Comparison of ENCODE assay signal across 18 cellular contexts in the genomic region with DNA sequence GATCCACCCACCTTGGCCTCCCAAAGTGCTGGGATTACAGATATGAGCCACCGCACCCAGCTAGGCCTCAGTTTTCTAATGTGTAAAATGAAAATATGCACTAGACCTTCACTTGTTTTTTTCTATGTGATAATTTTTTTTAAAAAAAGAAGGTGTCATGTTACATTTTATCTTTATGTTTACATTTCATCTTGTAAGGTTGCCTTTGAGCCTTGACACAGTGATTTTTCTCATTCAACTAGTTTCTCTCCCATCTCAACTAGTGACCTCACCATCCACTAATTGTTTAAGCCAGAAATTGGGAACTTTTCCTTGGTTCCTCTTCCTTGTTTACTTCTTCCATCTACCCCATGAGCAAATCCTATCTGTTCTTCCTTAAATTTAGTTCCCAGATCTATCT. TPM values are rescaled to one million over a fixed set of nuclear protein-coding genes. Genes with fewer than 3 reads are reported as not detected.
DNase-seq lines count a peak whose midpoint lies in the region; ATAC-seq, FAIRE-seq and TF ChIP-seq lines count a peak whose summit lies in the region.
"Had no signal": no experiment of that assay in that cellular context is flagged by ENCODE, and none has a peak within 500 bp of the region (broad histone marks: within the 10 kb centered on the region; RNA-seq: fewer than 3 reads in every experiment).

No MANE protein-coding gene starts in this region.

- no peaks in the 10 kb centered on the region; the same call in 1 of the 2 replicates for H3K9me3 ChIP-seq in PC-9 (ENCODE audit: insufficient read depth, low read depth)
- H3K9me3 ChIP-seq: left lung had no signal

- no peaks in the 10 kb centered on the region for H3K36me3 ChIP-seq in PC-9 (ENCODE audit: low read depth)
- H3K36me3 ChIP-seq in bronchial epithelial cell (ENCODE audit: control insufficient read depth, insufficient read depth, low read length): no peaks in the 10 kb centered on the region
- H3K36me3 ChIP-seq: left lung had no signal

- H3K4me2 ChIP-seq in PC-9: peak overlapping the region; percentile 44

- H3K9me2 ChIP-seq in PC-9 (ENCODE audit: insufficient read depth): no peaks in the 10 kb centered on the region

- no peaks in the 10 kb centered on the region for H3K79me2 ChIP-seq in PC-9 (ENCODE audit: low read depth)

- intact Hi-C loops in activated CD4-positive, alpha-beta T cell treated with anti-CD3 and anti-CD28 coated beads for 36 hours (cut with DNase I, micrococcal nuclease): no loop called here
- intact Hi-C loops in PC-9 (cut with micrococcal nuclease; ENCODE audit: unreplicated experiment): loop anchor here (5.0 kb wide), 3 partner anchors 101 to 261 kb away; no protein-coding TSS in a partner anchor

- CTCF ChIA-PET in activated CD4-positive, alpha-beta T cell treated with anti-CD3 and anti-CD28 coated beads for 36 hours (lab: Charles Lee): interaction anchor here (0.6 kb wide), 1 partner anchor 48 kb away, joined by 3 read pairs; no protein-coding TSS in a partner anchor
- CTCF ChIA-PET in PC-9 (lab: Charles Lee): interaction anchor here (0.6 to 1.2 kb wide), 2 partner anchors 16 to 279 kb away, joined by 3 read pairs; no protein-coding TSS in a partner anchor

- no peaks in the 10 kb centered on the region for H4K20me1 ChIP-seq in PC-9 (ENCODE audit: insufficient read depth)

- H3K4me1 Mint-ChIP-seq in activated CD4-positive, alpha-beta T cell treated with anti-CD3 and anti-CD28 coated beads for 36 hours: peaks cover 15% of the 10 kb centered on the region
- H3K4me1 Mint-ChIP-seq in osteocyte (ENCODE audit: unreplicated experiment): peaks cover 41% of the 10 kb centered on the region
- no peaks in the 10 kb centered on the region for H3K4me1 Mint-ChIP-seq in glutamatergic neuron (ENCODE audit: low read depth, unreplicated experiment)
- H3K4me1 Mint-ChIP-seq: brain had no signal

- no peak overlapping the region for H3K4me3 ChIP-seq in PC-9
- no peak overlapping the region for H3K4me3 ChIP-seq in bronchial epithelial cell (ENCODE audit: low read depth, low read length)
- H3K4me3 ChIP-seq: left lung had no signal

- H3K4me1 ChIP-seq in PC-9 (replicated peaks; ENCODE audit: insufficient read depth): peaks cover 54% of the 10 kb centered on the region
- H3K4me1 ChIP-seq: left lung had no signal

- peaks cover 2% of the 10 kb centered on the region for H3K27me3 Mint-ChIP-seq in activated CD4-positive, alpha-beta T cell treated with anti-CD3 and anti-CD28 coated beads for 36 hours
- no peaks in the 10 kb centered on the region for H3K27me3 Mint-ChIP-seq in osteocyte (ENCODE audit: unreplicated experiment)
- H3K27me3 Mint-ChIP-seq in glutamatergic neuron (ENCODE audit: unreplicated experiment): peaks cover 2% of the 10 kb centered on the region
- H3K27me3 Mint-ChIP-seq: activated naive CD8-positive, alpha-beta T cell treated with anti-CD3 and anti-CD28 coated beads for 36 hours; brain; CD4-positive, alpha-beta T cell had no signal

- ATAC-seq in activated CD4-positive, alpha-beta T cell treated with anti-CD3 and anti-CD28 coated beads for 36 hours: no peak
- ATAC-seq: activated T-cell treated with anti-CD3 and anti-CD28 coated beads, Interleukin-2, amount 50 U/mL, for 4 hours had no signal

- TF ChIP-seq CTCF in PC-9 (conservative IDR thresholded peaks at IDR 0.05) (no peak), bronchial epithelial cell (IDR thresholded peaks at IDR 0.05; ENCODE audit: insufficient read depth, low read length, severe bottlenecking) (no peak), osteocyte (IDR thresholded peaks at IDR 0.05) (no peak), glutamatergic neuron (IDR thresholded peaks at IDR 0.05; ENCODE audit: partially characterized antibody, unreplicated experiment) (no peak)

- peaks cover 18% of the 10 kb centered on the region; the same call in 1 of the 2 replicates for H3F3A ChIP-seq in PC-9 (ENCODE audit: insufficient read depth, low read depth)

- no peaks in the 10 kb centered on the region for H3K9me3 Mint-ChIP-seq in activated CD4-positive, alpha-beta T cell treated with anti-CD3 and anti-CD28 coated beads for 36 hours (ENCODE audit: low read depth)
- H3K9me3 Mint-ChIP-seq in osteocyte (ENCODE audit: unreplicated experiment): no peaks in the 10 kb centered on the region
- H3K9me3 Mint-ChIP-seq in glutamatergic neuron (ENCODE audit: unreplicated experiment): peaks cover 2% of the 10 kb centered on the region
- H3K9me3 Mint-ChIP-seq: activated naive CD8-positive, alpha-beta T cell treated with anti-CD3 and anti-CD28 coated beads for 36 hours; activated T-cell treated with anti-CD3 and anti-CD28 coated beads, Interleukin-2, amount 50 U/mL, for 4 hours; CD4-positive, alpha-beta T cell had no signal

- H3K27ac Mint-ChIP-seq in activated CD4-positive, alpha-beta T cell treated with anti-CD3 and anti-CD28 coated beads for 36 hours: peak overlapping the region; percentile 21
- peak overlapping the region; percentile 79 for H3K27ac Mint-ChIP-seq in osteocyte (ENCODE audit: unreplicated experiment)
- H3K27ac Mint-ChIP-seq in glutamatergic neuron (ENCODE audit: unreplicated experiment): no peak overlapping the region
- H3K27ac Mint-ChIP-seq: brain; CD4-positive, alpha-beta T cell had no signal

- FAIRE-seq in bronchial epithelial cell (lab: Jason Lieb, UNC): no peak
- FAIRE-seq: GM12892, TTC549 had no signal

- peak overlapping the region; percentile 44 for H2AFZ ChIP-seq in PC-9

- POLR2A ChIA-PET in activated CD4-positive, alpha-beta T cell treated with anti-CD3 and anti-CD28 coated beads for 36 hours (lab: Charles Lee): no interaction called here
- POLR2A ChIA-PET in PC-9 (lab: Charles Lee; ENCODE audit: unreplicated experiment): interaction anchor here (0.5 to 2.0 kb wide), 4 partner anchors 16 to 177 kb away, joined by 3 to 20 read pairs (median 6); no protein-coding TSS in a partner anchor

- no peaks in the 10 kb centered on the region for H3K27me3 ChIP-seq in PC-9 (ENCODE audit: insufficient read depth, low read depth)
- H3K27me3 ChIP-seq in bronchial epithelial cell (ENCODE audit: control insufficient read depth, insufficient read depth, low read length): no peaks in the 10 kb centered on the region
- H3K27me3 ChIP-seq: left lung had no signal

- no peak for DNase-seq in activated CD4-positive, alpha-beta T cell treated with anti-CD3 and anti-CD28 coated beads for 36 hours
- no peak for DNase-seq in activated CD4-positive, alpha-beta T cell treated with anti-CD3 and anti-CD28 coated beads for 4 hours
- DNase-seq in PC-9 (peak in 1 of 2 experiments; percentile 65), bronchial epithelial cell (ENCODE audit: low read depth) (peak; percentile 37), osteocyte (ENCODE audit: extremely low spot score, unreplicated experiment) (no peak), NCI-H1092 treated with DMSO at 0.1 percent for 48 hours (lab: John Stamatoyannopoulos, UW) (no peak), glutamatergic neuron (no peak), NOMO-1 (lab: John Stamatoyannopoulos, UW; ENCODE audit: unreplicated experiment in 2 of 2) (no peak)
- DNase-seq: activated CD4-positive, alpha-beta T cell treated with anti-CD3 and anti-CD28 coated beads, Interleukin-2, amount 50 U/mL, for 4 hours; activated naive CD8-positive, alpha-beta T cell treated with anti-CD3 and anti-CD28 coated beads for 36 hours; activated T-cell treated with anti-CD3 and anti-CD28 coated beads, Interleukin-2, amount 50 U/mL, for 4 hours; CD4-positive, alpha-beta T cell; left lung; NCI-H82; stimulated activated CD4-positive, alpha-beta T cell treated with anti-CD3 and anti-CD28 coated beads, Interleukin-4, amount 100 ng/mL, for 4 hours had no signal

- no peak overlapping the region for H3K4me3 Mint-ChIP-seq in activated CD4-positive, alpha-beta T cell treated with anti-CD3 and anti-CD28 coated beads for 36 hours
- H3K4me3 Mint-ChIP-seq in osteocyte (ENCODE audit: unreplicated experiment): no peak overlapping the region
- H3K4me3 Mint-ChIP-seq in glutamatergic neuron (ENCODE audit: unreplicated experiment): no peak overlapping the region
- H3K4me3 Mint-ChIP-seq: activated naive CD8-positive, alpha-beta T cell treated with anti-CD3 and anti-CD28 coated beads for 36 hours; activated T-cell treated with anti-CD3 and anti-CD28 coated beads, Interleukin-2, amount 50 U/mL, for 4 hours; brain; CD4-positive, alpha-beta T cell had no signal

- BruUV-seq in PC-9 (replicated peaks; lab: Mats Ljungman, UMichigan): no TSS peak

- H3K36me3 Mint-ChIP-seq in activated CD4-positive, alpha-beta T cell treated with anti-CD3 and anti-CD28 coated beads for 36 hours (ENCODE audit: low read depth): no peaks in the 10 kb centered on the region
- H3K36me3 Mint-ChIP-seq in osteocyte (ENCODE audit: unreplicated experiment) (no peaks in the 10 kb centered on the region), glutamatergic neuron (ENCODE audit: unreplicated experiment) (no peaks in the 10 kb centered on the region)
- H3K36me3 Mint-ChIP-seq: activated naive CD8-positive, alpha-beta T cell treated with anti-CD3 and anti-CD28 coated beads for 36 hours; brain had no signal

- peak overlapping the region; percentile 78 for H3K27ac ChIP-seq in PC-9
- H3K27ac ChIP-seq: left lung had no signal

RNA-seq across cellular contexts. Expression of gene TMC1, which starts 21.5 kb away (rescaled TPM):
- not detected for total RNA-seq in activated CD4-positive, alpha-beta T cell treated with anti-CD3 and anti-CD28 coated beads for 36 hours
- total RNA-seq in PC-9 (2021) (5.5 and 9.0 TPM in 2 replicates), bronchial epithelial cell (1.0 TPM in 1 of 2 replicates, not detected in the other), osteocyte (not detected in 2 replicates), glutamatergic neuron (ENCODE audit: unreplicated experiment) (not detected)
- total RNA-seq: activated naive CD8-positive, alpha-beta T cell treated with anti-CD3 and anti-CD28 coated beads for 36 hours; activated T-cell treated with anti-CD3 and anti-CD28 coated beads, Interleukin-2, amount 50 U/mL, for 4 hours; CD4-positive, alpha-beta T cell had no signal
